1 cellular context compared by ENCODE assay signal in the genomic region with DNA sequence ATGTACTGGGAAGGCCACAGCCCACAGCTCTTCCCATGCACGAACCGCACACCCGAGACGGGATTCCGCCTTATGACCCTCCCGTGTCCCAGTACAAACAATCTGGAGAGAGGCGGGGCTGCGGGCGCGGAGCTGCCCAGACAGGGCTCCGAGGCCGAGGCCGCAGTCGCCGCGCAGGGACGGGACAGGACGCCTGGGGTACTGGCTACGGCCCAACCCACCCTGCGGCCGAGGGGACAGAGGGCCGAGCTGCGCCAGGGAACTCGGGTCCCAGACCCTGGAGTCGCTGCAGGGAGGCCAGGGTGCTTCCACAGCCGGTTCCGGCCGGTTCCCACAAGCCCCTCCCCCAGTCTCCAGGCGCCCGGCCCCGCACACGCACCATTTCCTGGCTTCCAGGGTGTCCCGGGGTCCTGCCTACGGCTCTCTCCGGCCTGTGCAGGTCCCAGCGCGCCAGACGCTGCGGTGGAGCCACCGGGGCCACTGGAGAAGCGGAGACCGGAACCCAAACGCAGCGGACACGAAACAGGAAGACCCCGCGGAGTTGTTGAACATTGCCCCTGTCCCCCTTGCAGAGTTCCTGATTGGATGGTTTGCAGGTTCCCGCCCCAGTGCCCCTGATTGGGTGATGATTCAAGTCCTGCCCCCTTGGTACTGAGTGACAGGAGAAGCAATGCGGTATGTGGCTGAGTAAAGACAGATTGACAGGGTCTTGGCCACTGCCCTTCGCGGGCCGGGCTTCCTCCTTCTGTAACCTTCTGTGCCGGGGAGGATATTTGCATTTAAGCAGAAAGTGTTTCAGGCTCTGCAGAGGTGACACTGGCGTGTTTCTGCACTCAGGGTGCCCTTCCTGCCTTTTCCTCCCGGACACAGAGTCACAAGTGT.
A peak's percentile ranks its signal among the peaks of the same experiment; 100 is the strongest.
TF ChIP-seq lines count a peak whose summit lies in the region.

Gene ZNF564 (minus strand): TSS at position 532 of the 882 bp plus-strand sequence. CDS start 150 bp downstream, at position 382.

TF ChIP-seq in HEK293, 187 proteins besides CTCF, POLR2A, EP300 and RAD21 (continued from another document and continues in another):
- TF ChIP-seq, protein P1, sequence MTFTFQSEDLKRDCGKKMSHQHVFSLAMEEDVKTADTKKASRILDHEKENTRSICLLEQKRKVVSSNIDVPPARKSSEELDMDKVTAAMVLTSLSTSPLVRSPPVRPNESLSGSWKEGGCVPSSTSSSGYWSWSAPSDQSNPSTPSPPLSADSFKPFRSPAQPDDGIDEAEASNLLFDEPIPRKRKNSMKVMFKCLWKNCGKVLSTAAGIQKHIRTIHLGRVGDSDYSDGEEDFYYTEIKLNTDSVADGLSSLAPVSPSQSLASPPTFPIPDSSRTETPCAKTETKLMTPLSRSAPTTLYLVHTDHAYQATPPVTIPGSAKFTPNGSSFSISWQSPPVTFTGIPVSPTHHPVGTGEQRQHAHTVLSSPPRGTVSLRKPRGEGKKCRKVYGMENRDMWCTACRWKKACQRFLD (tag by site-specific recombination; IDR thresholded peaks at IDR 0.05): peak; percentile 80; the same call in 1 of the 2 replicates
- TF ChIP-seq KLF16 (tag by site-specific recombination; IDR thresholded peaks at IDR 0.05): peak; percentile 86
- TF ChIP-seq ZFP37 (tag by site-specific recombination; IDR thresholded peaks at IDR 0.05): peak; percentile 89
- TF ChIP-seq ZNF692 (tag by site-specific recombination; IDR thresholded peaks at IDR 0.05): peak; percentile 99
- TF ChIP-seq, protein P2, sequence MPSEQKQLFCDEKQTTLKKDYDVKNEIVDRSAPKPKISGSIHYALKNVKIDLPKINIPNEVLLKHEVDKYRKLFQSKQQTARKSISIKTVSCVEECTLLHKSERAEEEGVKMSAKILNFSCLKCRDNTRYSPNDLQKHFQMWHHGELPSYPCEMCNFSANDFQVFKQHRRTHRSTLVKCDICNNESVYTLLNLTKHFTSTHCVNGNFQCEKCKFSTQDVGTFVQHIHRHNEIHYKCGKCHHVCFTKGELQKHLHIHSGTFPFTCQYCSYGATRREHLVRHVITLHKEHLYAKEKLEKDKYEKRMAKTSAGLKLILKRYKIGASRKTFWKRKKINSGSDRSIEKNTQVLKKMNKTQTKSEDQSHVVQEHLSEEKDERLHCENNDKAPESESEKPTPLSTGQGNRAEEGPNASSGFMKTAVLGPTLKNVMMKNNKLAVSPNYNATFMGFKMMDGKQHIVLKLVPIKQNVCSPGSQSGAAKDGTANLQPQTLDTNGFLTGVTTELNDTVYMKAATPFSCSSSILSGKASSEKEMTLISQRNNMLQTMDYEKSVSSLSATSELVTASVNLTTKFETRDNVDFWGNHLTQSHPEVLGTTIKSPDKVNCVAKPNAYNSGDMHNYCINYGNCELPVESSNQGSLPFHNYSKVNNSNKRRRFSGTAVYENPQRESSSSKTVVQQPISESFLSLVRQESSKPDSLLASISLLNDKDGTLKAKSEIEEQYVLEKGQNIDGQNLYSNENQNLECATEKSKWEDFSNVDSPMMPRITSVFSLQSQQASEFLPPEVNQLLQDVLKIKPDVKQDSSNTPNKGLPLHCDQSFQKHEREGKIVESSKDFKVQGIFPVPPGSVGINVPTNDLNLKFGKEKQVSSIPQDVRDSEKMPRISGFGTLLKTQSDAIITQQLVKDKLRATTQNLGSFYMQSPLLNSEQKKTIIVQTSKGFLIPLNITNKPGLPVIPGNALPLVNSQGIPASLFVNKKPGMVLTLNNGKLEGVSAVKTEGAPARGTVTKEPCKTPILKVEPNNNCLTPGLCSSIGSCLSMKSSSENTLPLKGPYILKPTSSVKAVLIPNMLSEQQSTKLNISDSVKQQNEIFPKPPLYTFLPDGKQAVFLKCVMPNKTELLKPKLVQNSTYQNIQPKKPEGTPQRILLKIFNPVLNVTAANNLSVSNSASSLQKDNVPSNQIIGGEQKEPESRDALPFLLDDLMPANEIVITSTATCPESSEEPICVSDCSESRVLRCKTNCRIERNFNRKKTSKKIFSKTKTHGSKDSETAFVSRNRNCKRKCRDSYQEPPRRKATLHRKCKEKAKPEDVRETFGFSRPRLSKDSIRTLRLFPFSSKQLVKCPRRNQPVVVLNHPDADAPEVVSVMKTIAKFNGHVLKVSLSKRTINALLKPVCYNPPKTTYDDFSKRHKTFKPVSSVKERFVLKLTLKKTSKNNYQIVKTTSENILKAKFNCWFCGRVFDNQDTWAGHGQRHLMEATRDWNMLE (tag by site-specific recombination; conservative IDR thresholded peaks at IDR 0.05; ENCODE audit: low read depth): peak; percentile 79
- TF ChIP-seq, protein P3, sequence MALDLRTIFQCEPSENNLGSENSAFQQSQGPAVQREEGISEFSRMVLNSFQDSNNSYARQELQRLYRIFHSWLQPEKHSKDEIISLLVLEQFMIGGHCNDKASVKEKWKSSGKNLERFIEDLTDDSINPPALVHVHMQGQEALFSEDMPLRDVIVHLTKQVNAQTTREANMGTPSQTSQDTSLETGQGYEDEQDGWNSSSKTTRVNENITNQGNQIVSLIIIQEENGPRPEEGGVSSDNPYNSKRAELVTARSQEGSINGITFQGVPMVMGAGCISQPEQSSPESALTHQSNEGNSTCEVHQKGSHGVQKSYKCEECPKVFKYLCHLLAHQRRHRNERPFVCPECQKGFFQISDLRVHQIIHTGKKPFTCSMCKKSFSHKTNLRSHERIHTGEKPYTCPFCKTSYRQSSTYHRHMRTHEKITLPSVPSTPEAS (tag by site-specific recombination; IDR thresholded peaks at IDR 0.05): peak; percentile 44
- TF ChIP-seq ZFP3 (tag by site-specific recombination; IDR thresholded peaks at IDR 0.05; ENCODE audit: low read depth): no peak
- TF ChIP-seq IKZF3 (tag by site-specific recombination; IDR thresholded peaks at IDR 0.05): peak; percentile 71
- TF ChIP-seq, protein P4, sequence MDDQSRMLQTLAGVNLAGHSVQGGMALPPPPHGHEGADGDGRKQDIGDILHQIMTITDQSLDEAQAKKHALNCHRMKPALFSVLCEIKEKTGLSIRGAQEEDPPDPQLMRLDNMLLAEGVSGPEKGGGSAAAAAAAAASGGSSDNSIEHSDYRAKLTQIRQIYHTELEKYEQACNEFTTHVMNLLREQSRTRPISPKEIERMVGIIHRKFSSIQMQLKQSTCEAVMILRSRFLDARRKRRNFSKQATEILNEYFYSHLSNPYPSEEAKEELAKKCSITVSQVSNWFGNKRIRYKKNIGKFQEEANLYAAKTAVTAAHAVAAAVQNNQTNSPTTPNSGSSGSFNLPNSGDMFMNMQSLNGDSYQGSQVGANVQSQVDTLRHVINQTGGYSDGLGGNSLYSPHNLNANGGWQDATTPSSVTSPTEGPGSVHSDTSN (CRISPR knock-in tag; IDR thresholded peaks at IDR 0.05): peak; percentile 99
- TF ChIP-seq GLI2 (tag by site-specific recombination; IDR thresholded peaks at IDR 0.05; ENCODE audit: borderline replicate concordance, low read depth): no peak
- peak; percentile 94 for TF ChIP-seq ZFP69B (tag by site-specific recombination; IDR thresholded peaks at IDR 0.05)
- TF ChIP-seq ZBTB20 (tag by site-specific recombination; IDR thresholded peaks at IDR 0.05): peak; percentile 94
- peak; percentile 72 for TF ChIP-seq PRDM10 (tag by site-specific recombination; IDR thresholded peaks at IDR 0.05)
- TF ChIP-seq ZBTB8A (tag by site-specific recombination; IDR thresholded peaks at IDR 0.05): 0 out of 2 replicates have a peak, but pooled peaks have one; percentile 28
- TF ChIP-seq ZNF777 (tag by site-specific recombination; IDR thresholded peaks at IDR 0.05; ENCODE audit: borderline replicate concordance): no peak
- no peak for TF ChIP-seq ZNF530 (tag by site-specific recombination; IDR thresholded peaks at IDR 0.05; ENCODE audit: low read depth)
- 0 out of 2 replicates have a peak, but pooled peaks have one; percentile 42 for TF ChIP-seq MZF1 (tag by site-specific recombination; IDR thresholded peaks at IDR 0.05; ENCODE audit: borderline replicate concordance)
- TF ChIP-seq KLF17 (tag by site-specific recombination; IDR thresholded peaks at IDR 0.05): peak; percentile 85
- TF ChIP-seq ZNF202 (tag by site-specific recombination; IDR thresholded peaks at IDR 0.05; ENCODE audit: borderline replicate concordance): no peak
- TF ChIP-seq, protein P5, sequence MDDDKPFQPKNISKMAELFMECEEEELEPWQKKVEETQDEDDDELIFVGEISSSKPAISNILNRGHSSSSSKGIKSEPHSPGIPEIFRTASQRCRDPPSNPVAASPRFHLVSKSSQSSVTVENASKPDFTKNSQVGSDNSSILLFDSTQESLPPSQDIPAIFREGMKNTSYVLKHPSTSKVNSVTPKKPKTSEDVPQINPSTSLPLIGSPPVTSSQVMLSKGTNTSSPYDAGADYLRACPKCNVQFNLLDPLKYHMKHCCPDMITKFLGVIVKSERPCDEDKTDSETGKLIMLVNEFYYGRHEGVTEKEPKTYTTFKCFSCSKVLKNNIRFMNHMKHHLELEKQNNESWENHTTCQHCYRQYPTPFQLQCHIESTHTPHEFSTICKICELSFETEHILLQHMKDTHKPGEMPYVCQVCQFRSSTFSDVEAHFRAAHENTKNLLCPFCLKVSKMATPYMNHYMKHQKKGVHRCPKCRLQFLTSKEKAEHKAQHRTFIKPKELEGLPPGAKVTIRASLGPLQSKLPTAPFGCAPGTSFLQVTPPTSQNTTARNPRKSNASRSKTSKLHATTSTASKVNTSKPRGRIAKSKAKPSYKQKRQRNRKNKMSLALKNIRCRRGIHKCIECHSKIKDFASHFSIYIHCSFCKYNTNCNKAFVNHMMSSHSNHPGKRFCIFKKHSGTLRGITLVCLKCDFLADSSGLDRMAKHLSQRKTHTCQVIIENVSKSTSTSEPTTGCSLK (tag by site-specific recombination; IDR thresholded peaks at IDR 0.05): no peak
- TF ChIP-seq ZNF2 (tag by site-specific recombination; IDR thresholded peaks at IDR 0.05): peak; percentile 90
- TF ChIP-seq ZNF404 (tag by site-specific recombination; IDR thresholded peaks at IDR 0.05): no peak
- TF ChIP-seq ZNF629 (tag by site-specific recombination; IDR thresholded peaks at IDR 0.05): peak; percentile 75
- peak; percentile 80 for TF ChIP-seq ZNF76 (tag by site-specific recombination; IDR thresholded peaks at IDR 0.05; ENCODE audit: borderline replicate concordance, low read depth)
- TF ChIP-seq PRDM4 (tag by site-specific recombination; IDR thresholded peaks at IDR 0.05): 0 out of 2 replicates have a peak, but pooled peaks have one; percentile 30
- peak; percentile 77 for TF ChIP-seq ZNF660 (tag by site-specific recombination; IDR thresholded peaks at IDR 0.05)
- peak; percentile 85; the same call in 1 of the 2 replicates for TF ChIP-seq ZEB2 (tag by site-specific recombination; IDR thresholded peaks at IDR 0.05)
- TF ChIP-seq ZNF560 (tag by site-specific recombination; IDR thresholded peaks at IDR 0.05; ENCODE audit: borderline replicate concordance): no peak
- peak; percentile 90 for TF ChIP-seq ZBTB1 (tag by site-specific recombination; IDR thresholded peaks at IDR 0.05)
- TF ChIP-seq YY1 (tag by site-specific recombination; IDR thresholded peaks at IDR 0.05): peak; percentile 35; the same call in 1 of the 2 replicates
- TF ChIP-seq ZSCAN30 (tag by site-specific recombination; IDR thresholded peaks at IDR 0.05): peak; percentile 91
